Comparison of ENCODE assay signal across 1 cellular context in the genomic region with DNA sequence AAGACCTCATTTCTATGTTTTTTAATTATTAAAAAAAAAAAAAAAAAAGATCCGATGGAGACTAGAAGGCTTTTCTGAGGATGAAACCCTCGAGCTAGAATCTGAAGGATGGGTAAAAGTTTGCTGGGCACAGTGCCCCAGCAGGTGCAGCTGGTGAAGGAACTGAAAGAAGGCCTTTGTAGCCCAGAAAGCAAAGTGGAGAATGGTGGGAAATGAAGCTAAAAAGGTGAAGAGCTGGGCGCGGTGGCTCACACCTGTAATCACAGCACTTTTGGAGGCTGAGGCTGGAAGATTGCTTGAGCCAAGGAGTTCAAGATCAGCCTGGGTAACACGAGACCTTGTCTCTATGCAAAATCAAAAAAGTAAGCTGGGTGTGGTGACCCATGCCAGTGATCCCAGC.
TF ChIP-seq lines count a peak whose summit lies in the region.

No MANE protein-coding gene starts in this region.

TF ChIP-seq in WTC11, 78 proteins besides CTCF, POLR2A, EP300 and RAD21 (continued from another document):
- TF ChIP-seq JUN (CRISPR knock-in tag; IDR thresholded peaks at IDR 0.05) (no peak), NFYB (CRISPR knock-in tag; conservative IDR thresholded peaks at IDR 0.05; ENCODE audit: low read depth) (no peak)
TF ChIP-seq in WTC11: peak in this region for 0.
